ENCODE assay signal across 8 cellular contexts in genomic region chr15:55795031-55795430, GRCh38. TPM values are rescaled to one million over a fixed set of nuclear protein-coding genes. Genes with fewer than 3 reads are reported as not detected.
"Had no signal": no experiment of that assay in that cellular context is flagged by ENCODE, and none has a peak within 500 bp of the region (broad histone marks: within the 10 kb centered on the region; RNA-seq: fewer than 3 reads in every experiment).

No MANE protein-coding gene starts in this region.

- H2AFZ ChIP-seq: GM23338 had no signal

- ATAC-seq: GM23338, HepG2 had no signal

- H3K27ac ChIP-seq: HL-60 had no signal

- H3K4me3 ChIP-seq: GM23338 had no signal

- FAIRE-seq: H1, H54, HepG2 had no signal

- DNase-seq: H9, HCEC 1CT had no signal

- H3K4me2 ChIP-seq: GM23338 had no signal

RNA-seq across cellular contexts. Expression of gene PRTG, which starts 52.1 kb away (rescaled TPM):
- polyA plus RNA-seq: IgD-negative memory B cell had no signal
